In genomic region chr11:108221981-108222685, GRCh38 we compare ENCODE assay signal across 8 cellular contexts. TPM values are rescaled to one million over a fixed set of nuclear protein-coding genes. Genes with fewer than 3 reads are reported as not detected.
A peak's percentile ranks its signal among the peaks of the same experiment; 100 is the strongest.
DNase-seq lines count a peak whose midpoint lies in the region; ATAC-seq and TF ChIP-seq lines count a peak whose summit lies in the region.

TSS of gene NPAT (minus strand) at chr11:108222638. CDS start at chr11:108222536, 102 bp downstream.

- CTCF ChIA-PET in A673 (lab: Charles Lee), result interaction anchor here (0.7 kb wide), 1 partner anchor 316 kb away, joined by 5 read pairs; no protein-coding TSS in a partner anchor

- H3K18ac ChIP-seq in mesendoderm (ENCODE audit: low read length), result peak within 1 kb of the TSS; percentile 63

- no peak for ATAC-seq in GM21381 (IDR thresholded peaks at IDR 0.05; ENCODE audit: unreplicated experiment)

- H3K27ac ChIP-seq in A673 (ENCODE audit: low read depth, low read length, poor library complexity, severe bottlenecking) (peak within 1 kb of the TSS; percentile 94), mesendoderm (ENCODE audit: low read depth, low read length) (peak within 1 kb of the TSS; percentile 97), tibial artery (peak within 1 kb of the TSS; percentile 90 to 94)

- TF ChIP-seq CTCF in A673 (conservative IDR thresholded peaks at IDR 0.05; ENCODE audit: low read depth, low read length) (no peak), cardiac fibroblast (IDR thresholded peaks at IDR 0.05; ENCODE audit: low read depth, low read length) (no peak), tibial artery (IDR thresholded peaks at IDR 0.05) (no peak)

- H3K4ac ChIP-seq in mesendoderm (ENCODE audit: low read depth, low read length), result peak within 1 kb of the TSS; percentile 47

- peak within 1 kb of the TSS; percentile 97 for H3K9ac ChIP-seq in mesendoderm (ENCODE audit: low read length)

- H2BK15ac ChIP-seq in mesendoderm (replicated peaks; ENCODE audit: low read depth), result no peak within 1 kb of the TSS

- H4K8ac ChIP-seq in mesendoderm (ENCODE audit: low read depth, low read length), result no peak within 1 kb of the TSS

- H2BK120ac ChIP-seq in mesendoderm (ENCODE audit: low read depth, low read length), result no peak within 1 kb of the TSS

- H3K79me1 ChIP-seq in mesendoderm (ENCODE audit: low read length), result peaks cover 10% of the 10 kb centered on the region

- H3K23ac ChIP-seq in mesendoderm (ENCODE audit: low read length), result peak within 1 kb of the TSS; percentile 1

- H3K9me3 ChIP-seq in A673 (ENCODE audit: low read depth, low read length, poor library complexity, severe bottlenecking), result no peaks in the 10 kb centered on the region
- no peaks in the 10 kb centered on the region for H3K9me3 ChIP-seq in tibial artery

- peaks cover 41% of the 10 kb centered on the region for H3K4me1 ChIP-seq in A673 (ENCODE audit: insufficient read depth, low read length, poor library complexity, severe bottlenecking)
- peaks cover 11% of the 10 kb centered on the region for H3K4me1 ChIP-seq in mesendoderm (ENCODE audit: control insufficient read depth, low read depth, low read length)
- peaks cover 3 to 44% (median 12%) of the 10 kb centered on the region in 4 donors for H3K4me1 ChIP-seq in tibial artery

- H3K4me2 ChIP-seq in mesendoderm (ENCODE audit: low read length), result peak within 1 kb of the TSS; percentile 85

- H2AK5ac ChIP-seq in mesendoderm (ENCODE audit: low read length), result no peak within 1 kb of the TSS

- H3K56ac ChIP-seq in mesendoderm (ENCODE audit: low read length), result peak within 1 kb of the TSS; percentile 99

- peak within 1 kb of the TSS; percentile 96 for H2BK5ac ChIP-seq in mesendoderm (ENCODE audit: low read length)

- intact Hi-C loops in A673 (cut with micrococcal nuclease; ENCODE audit: unreplicated experiment), result loop anchor here (5.0 to 10.0 kb wide), 3 partner anchors 245 to 445 kb away; partner anchors contain the start of genes C11orf65, DDX10 and POGLUT3
- intact Hi-C loops in tibial artery (cut with DNase I; ENCODE audit: low total_unique reads), result loop anchor here (5.0 to 10.0 kb wide), 3 partner anchors 100 to 443 kb away; partner anchors contain the start of genes ACAT1, CUL5 and DDX10

- H3K36me3 ChIP-seq in A673 (ENCODE audit: insufficient read depth, low read length, poor library complexity, severe bottlenecking) (no peaks in the 10 kb centered on the region), mesendoderm (ENCODE audit: control insufficient read depth, insufficient read depth, low read length) (no peaks in the 10 kb centered on the region), tibial artery (no peaks in the 10 kb centered on the region)

- WGBS in mesendoderm (ENCODE audit: extremely low coverage, insufficient coverage, low lambda C conversion rate), result no CpG with 5 or more reads among the region's 36 CpGs

- H3K27me3 ChIP-seq in A673 (replicated peaks; ENCODE audit: insufficient read depth, low read depth, low read length, poor library complexity) (no peaks in the 10 kb centered on the region), mesendoderm (ENCODE audit: insufficient read depth, low read length, poor library complexity) (no peaks in the 10 kb centered on the region), tibial artery (no peaks in the 10 kb centered on the region)

- peak within 1 kb of the TSS; percentile 81 for H3K4me3 ChIP-seq in A673 (ENCODE audit: low read depth, low read length, poor library complexity, severe bottlenecking)
- peak within 1 kb of the TSS; percentile 82 to 89 for H3K4me3 ChIP-seq in cardiac fibroblast (replicated peaks in 1 of 2; ENCODE audit: low read depth in 2 of 2, low read length in 2 of 2)
- H3K4me3 ChIP-seq in mesendoderm (ENCODE audit: low read length), result peak within 1 kb of the TSS; percentile 77
- peak within 1 kb of the TSS; percentile 72 to 82 for H3K4me3 ChIP-seq in tibial artery

- peak; percentile 86 for TF ChIP-seq POLR2A in GM19099 (IDR thresholded peaks at IDR 0.05; ENCODE audit: extremely low read depth, insufficient read length, low read depth)

- no peak within 1 kb of the TSS for H4K5ac ChIP-seq in mesendoderm (ENCODE audit: low read length)

- POLR2A ChIA-PET in A673 (lab: Charles Lee; ENCODE audit: low non-redundant PET), result interaction anchor here (0.6 kb wide), 1 partner anchor 120 kb away, joined by 3 read pairs; no protein-coding TSS in a partner anchor

- BruUV-seq in A673 (replicated peaks; lab: Mats Ljungman, UMichigan), result TSS peak; percentile 68

- no peak for DNase-seq in A673 (ENCODE audit: low spot score)
- DNase-seq in NCI-H2171 (lab: John Stamatoyannopoulos, UW), result peak; percentile 10
- DNase-seq in cardiac fibroblast (ENCODE audit: low read depth in 2 of 2), result no peak
- no peak for DNase-seq in mesendoderm
- peak; percentile 23 to 70 for DNase-seq in tibial artery
- no peak for DNase-seq in activated CD4-positive, CD25-positive, alpha-beta regulatory T cell treated with anti-CD3 and anti-CD28 coated beads, Interleukin-2, amount 50 U/mL, for 72 hours

- peaks cover 59% of the 10 kb centered on the region for H3K79me2 ChIP-seq in mesendoderm (ENCODE audit: control insufficient read depth, insufficient read depth, low read length)

RNA-seq across cellular contexts. Expression of gene NPAT, which starts in this region (rescaled TPM):
- total RNA-seq in A673 (2021), result 26.5 and 27.9 TPM in 2 replicates
- 14.4 TPM for polyA plus RNA-seq in mesendoderm (2013, experiment 1 of 2)
- polyA plus RNA-seq in mesendoderm (2013, experiment 2 of 2), result 13.2 TPM

Comparison
In these comparisons a context has a peak if more than half of its experiments do, and no peak if none do; other contexts are left out.
1. DNase-seq: peak in NCI-H2171 (single experiment) and tibial artery (2 of 2); none in A673 (single experiment), cardiac fibroblast (0 of 2), mesendoderm (single experiment) and activated CD4-positive, CD25-positive, alpha-beta regulatory T cell treated with anti-CD3 and anti-CD28 coated beads, Interleukin-2, amount 50 U/mL, for 72 hours (single experiment).
2. Peak in every context shown above with its lines, with median percentiles within 50 percentile points of each other: H3K27ac ChIP-seq and H3K4me3 ChIP-seq.